8 cellular contexts compared by ENCODE assay signal in genomic region chr15:64597469-64597806, GRCh38.
DNase-seq lines count a peak whose midpoint lies in the region; ATAC-seq and TF ChIP-seq lines count a peak whose summit lies in the region.

No MANE protein-coding gene starts in this region.

- H3K9me3 Mint-ChIP-seq in stimulated activated naive CD8-positive, alpha-beta T cell treated with anti-CD3 and anti-CD28 coated beads, Interleukin-15, Interleukin-2, amounts not matched to agents 100 ng/mL and 50 ng/mL, for 24 hours: no peaks in the 10 kb centered on the region
- H3K9me3 Mint-ChIP-seq in activated B cell treated with CpG ODN at 0.5 μM for 24 hours (no peaks in the 10 kb centered on the region), immature natural killer cell (no peaks in the 10 kb centered on the region)

- H3K4me3 Mint-ChIP-seq in stimulated activated naive CD8-positive, alpha-beta T cell treated with anti-CD3 and anti-CD28 coated beads, Interleukin-15, Interleukin-2, amounts not matched to agents 100 ng/mL and 50 ng/mL, for 24 hours: peak overlapping the region; percentile 79
- H3K4me3 Mint-ChIP-seq in activated B cell treated with CpG ODN at 0.5 μM for 24 hours: peak overlapping the region; percentile 75
- H3K4me3 Mint-ChIP-seq in immature natural killer cell: peak overlapping the region; percentile 82 to 89 (median 84)

- H3K27me3 Mint-ChIP-seq in stimulated activated naive CD8-positive, alpha-beta T cell treated with anti-CD3 and anti-CD28 coated beads, Interleukin-15, Interleukin-2, amounts not matched to agents 100 ng/mL and 50 ng/mL, for 24 hours: no peaks in the 10 kb centered on the region
- H3K27me3 Mint-ChIP-seq in activated B cell treated with CpG ODN at 0.5 μM for 24 hours (no peaks in the 10 kb centered on the region), immature natural killer cell (ENCODE audit: low read depth in 3 of 3) (no peaks in the 10 kb centered on the region)

- H3K36me3 Mint-ChIP-seq in stimulated activated naive CD8-positive, alpha-beta T cell treated with anti-CD3 and anti-CD28 coated beads, Interleukin-15, Interleukin-2, amounts not matched to agents 100 ng/mL and 50 ng/mL, for 24 hours (ENCODE audit: low read depth): no peaks in the 10 kb centered on the region
- no peaks in the 10 kb centered on the region for H3K36me3 Mint-ChIP-seq in activated B cell treated with CpG ODN at 0.5 μM for 24 hours (ENCODE audit: low read depth)
- no peaks in the 10 kb centered on the region for H3K36me3 Mint-ChIP-seq in immature natural killer cell

- TF ChIP-seq CTCF in activated B cell treated with CpG ODN at 0.5 μM for 24 hours (IDR thresholded peaks at IDR 0.05): no peak

- peak overlapping the region; percentile 90 for H3K27ac Mint-ChIP-seq in stimulated activated naive CD8-positive, alpha-beta T cell treated with anti-CD3 and anti-CD28 coated beads, Interleukin-15, Interleukin-2, amounts not matched to agents 100 ng/mL and 50 ng/mL, for 24 hours
- H3K27ac Mint-ChIP-seq in activated B cell treated with CpG ODN at 0.5 μM for 24 hours (peak overlapping the region; percentile 74), immature natural killer cell (peak overlapping the region; percentile 82 to 96 (median 92))

- CTCF ChIA-PET in activated B cell treated with CpG ODN at 0.5 μM for 24 hours (lab: Charles Lee): no interaction called here

- no peak for DNase-seq in stimulated activated naive CD8-positive, alpha-beta T cell treated with anti-CD3 and anti-CD28 coated beads, Interleukin-15, Interleukin-2, amounts not matched to agents 100 U/mL and 50 U/mL, for 24 hours
- DNase-seq in activated B cell treated with CpG ODN at 0.5 μM for 24 hours (no peak), immature natural killer cell (no peak), T-helper 9 cell (no peak)
- no peak for DNase-seq in central memory CD4-positive, alpha-beta T cell

- peaks cover 70% of the 10 kb centered on the region for H3K4me1 Mint-ChIP-seq in stimulated activated naive CD8-positive, alpha-beta T cell treated with anti-CD3 and anti-CD28 coated beads, Interleukin-15, Interleukin-2, amounts not matched to agents 100 ng/mL and 50 ng/mL, for 24 hours (ENCODE audit: low read depth)
- H3K4me1 Mint-ChIP-seq in activated B cell treated with CpG ODN at 0.5 μM for 24 hours (peaks cover 48% of the 10 kb centered on the region), immature natural killer cell (peaks cover 45 to 63% of the 10 kb centered on the region in 2 donors)

- intact Hi-C loops in activated B cell treated with CpG ODN at 0.5 μM for 24 hours (cut with micrococcal nuclease): loop anchor here (5.0 kb wide), 1 partner anchor 40 kb away; no protein-coding TSS in a partner anchor

- no peak for ATAC-seq in stimulated activated naive CD8-positive, alpha-beta T cell treated with anti-CD3 and anti-CD28 coated beads, Interleukin-15, Interleukin-2, amounts not matched to agents 100 U/mL and 50 U/mL, for 24 hours
- ATAC-seq in activated B cell treated with CpG ODN at 0.5 μM for 24 hours (ENCODE audit: low read depth): no peak
- no peak for ATAC-seq in GM18861 (IDR thresholded peaks at IDR 0.05; ENCODE audit: unreplicated experiment)
- no peak for ATAC-seq in GM21825 (IDR thresholded peaks at IDR 0.05; ENCODE audit: unreplicated experiment)

- POLR2A ChIA-PET in activated B cell treated with CpG ODN at 0.5 μM for 24 hours (lab: Charles Lee): interaction anchor here (0.6 to 1.3 kb wide), 2 partner anchors 23 to 243 kb away, joined by 3 to 4 read pairs; no protein-coding TSS in a partner anchor
